In the genomic region with DNA sequence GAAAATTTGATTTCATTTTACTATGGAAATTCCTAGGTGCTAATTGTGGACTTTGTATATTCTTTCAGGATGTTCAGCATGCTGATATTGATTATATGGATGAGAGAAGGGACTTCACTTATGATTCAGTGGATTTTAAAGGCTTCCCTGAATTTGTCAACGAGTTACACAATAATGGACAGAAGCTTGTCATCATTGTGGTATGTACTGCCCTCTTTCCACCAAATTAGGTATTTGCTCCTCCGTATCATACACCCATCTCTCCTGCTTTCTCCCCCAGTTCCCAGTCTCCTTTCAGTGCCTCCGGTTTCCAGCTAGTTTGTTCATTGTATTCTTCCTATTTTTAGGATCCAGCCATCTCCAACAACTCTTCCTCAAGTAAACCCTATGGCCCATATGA, we compare ENCODE assay signal across 1 cellular context.
TF ChIP-seq lines count a peak whose summit lies in the region.

No MANE protein-coding gene starts in this region.

TF ChIP-seq in WTC11, 78 proteins besides CTCF, POLR2A, EP300 and RAD21 (continued from another document):
- TF ChIP-seq, protein P1, sequence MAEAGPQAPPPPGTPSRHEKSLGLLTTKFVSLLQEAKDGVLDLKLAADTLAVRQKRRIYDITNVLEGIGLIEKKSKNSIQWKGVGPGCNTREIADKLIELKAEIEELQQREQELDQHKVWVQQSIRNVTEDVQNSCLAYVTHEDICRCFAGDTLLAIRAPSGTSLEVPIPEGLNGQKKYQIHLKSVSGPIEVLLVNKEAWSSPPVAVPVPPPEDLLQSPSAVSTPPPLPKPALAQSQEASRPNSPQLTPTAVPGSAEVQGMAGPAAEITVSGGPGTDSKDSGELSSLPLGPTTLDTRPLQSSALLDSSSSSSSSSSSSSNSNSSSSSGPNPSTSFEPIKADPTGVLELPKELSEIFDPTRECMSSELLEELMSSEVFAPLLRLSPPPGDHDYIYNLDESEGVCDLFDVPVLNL (CRISPR knock-in tag; IDR thresholded peaks at IDR 0.05; ENCODE audit: borderline replicate concordance, low read depth): no peak
- no peak for TF ChIP-seq TEAD1 (CRISPR knock-in tag; IDR thresholded peaks at IDR 0.05)
- TF ChIP-seq, protein P2, sequence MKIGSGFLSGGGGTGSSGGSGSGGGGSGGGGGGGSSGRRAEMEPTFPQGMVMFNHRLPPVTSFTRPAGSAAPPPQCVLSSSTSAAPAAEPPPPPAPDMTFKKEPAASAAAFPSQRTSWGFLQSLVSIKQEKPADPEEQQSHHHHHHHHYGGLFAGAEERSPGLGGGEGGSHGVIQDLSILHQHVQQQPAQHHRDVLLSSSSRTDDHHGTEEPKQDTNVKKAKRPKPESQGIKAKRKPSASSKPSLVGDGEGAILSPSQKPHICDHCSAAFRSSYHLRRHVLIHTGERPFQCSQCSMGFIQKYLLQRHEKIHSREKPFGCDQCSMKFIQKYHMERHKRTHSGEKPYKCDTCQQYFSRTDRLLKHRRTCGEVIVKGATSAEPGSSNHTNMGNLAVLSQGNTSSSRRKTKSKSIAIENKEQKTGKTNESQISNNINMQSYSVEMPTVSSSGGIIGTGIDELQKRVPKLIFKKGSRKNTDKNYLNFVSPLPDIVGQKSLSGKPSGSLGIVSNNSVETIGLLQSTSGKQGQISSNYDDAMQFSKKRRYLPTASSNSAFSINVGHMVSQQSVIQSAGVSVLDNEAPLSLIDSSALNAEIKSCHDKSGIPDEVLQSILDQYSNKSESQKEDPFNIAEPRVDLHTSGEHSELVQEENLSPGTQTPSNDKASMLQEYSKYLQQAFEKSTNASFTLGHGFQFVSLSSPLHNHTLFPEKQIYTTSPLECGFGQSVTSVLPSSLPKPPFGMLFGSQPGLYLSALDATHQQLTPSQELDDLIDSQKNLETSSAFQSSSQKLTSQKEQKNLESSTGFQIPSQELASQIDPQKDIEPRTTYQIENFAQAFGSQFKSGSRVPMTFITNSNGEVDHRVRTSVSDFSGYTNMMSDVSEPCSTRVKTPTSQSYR (CRISPR knock-in tag; IDR thresholded peaks at IDR 0.05): no peak
- no peak for TF ChIP-seq ZNF317 (CRISPR knock-in tag; IDR thresholded peaks at IDR 0.05; ENCODE audit: borderline replicate concordance, low read depth)
- no peak for TF ChIP-seq FOXK1 (CRISPR knock-in tag; IDR thresholded peaks at IDR 0.05)
- TF ChIP-seq SMAD3 (CRISPR knock-in tag; IDR thresholded peaks at IDR 0.05; ENCODE audit: borderline replicate concordance): no peak
